Comparison of ENCODE assay signal across 16 cellular contexts in genomic region chr4:3834186-3834920, GRCh38.
"Had no signal": no experiment of that assay in that cellular context is flagged by ENCODE, and none has a peak within 500 bp of the region (broad histone marks: within the 10 kb centered on the region; RNA-seq: fewer than 3 reads in every experiment).

No MANE protein-coding gene starts in this region.

- DNase-seq: activated CD4-positive, alpha-beta memory T cell treated with anti-CD3 and anti-CD28 coated beads for 36 hours; activated gamma-delta T cell; activated naive CD8-positive, alpha-beta T cell treated with anti-CD3 and anti-CD28 coated beads for 36 hours; activated T-cell treated with anti-CD3 and anti-CD28 coated beads, Interleukin-2, amount 50 U/mL, for 48 hours; foreskin keratinocyte; islet precursor cell; stimulated activated CD4-positive, alpha-beta T cell treated with anti-CD3 and anti-CD28 coated beads, Interleukin-4, amount 100 ng/mL, for 1 hour; stimulated activated CD8-positive, alpha-beta memory T cell treated with anti-CD3 and anti-CD28 coated beads, Interleukin-4, amount 100 ng/mL, for 48 hours; stimulated activated naive CD8-positive, alpha-beta T cell treated with anti-CD3 and anti-CD28 coated beads, Interleukin-15, Interleukin-2, amounts not matched to agents 100 U/mL and 50 U/mL, for 24 hours; T-helper 17 cell had no signal

- H3K27me3 ChIP-seq: foreskin keratinocyte, neural progenitor cell had no signal

- ATAC-seq: foreskin keratinocyte; heart left ventricle; stimulated activated naive CD8-positive, alpha-beta T cell treated with anti-CD3 and anti-CD28 coated beads, Interleukin-15, Interleukin-2, amounts not matched to agents 100 U/mL and 50 U/mL, for 24 hours; T-helper 17 cell had no signal

- H3K9ac ChIP-seq: neural progenitor cell, parathyroid adenoma had no signal

- H3K27ac ChIP-seq: dorsolateral prefrontal cortex, foreskin keratinocyte, heart left ventricle, neural progenitor cell, parathyroid adenoma, suprapubic skin, upper lobe of left lung had no signal

- H3K4me1 ChIP-seq: foreskin keratinocyte, heart left ventricle, parathyroid adenoma, suprapubic skin, upper lobe of left lung had no signal

- H3K9me3 ChIP-seq: suprapubic skin, upper lobe of left lung had no signal

- H3K4me3 ChIP-seq: dorsolateral prefrontal cortex, heart left ventricle, neural progenitor cell, suprapubic skin, upper lobe of left lung had no signal

- H3K36me3 ChIP-seq: heart left ventricle, neural progenitor cell, suprapubic skin, upper lobe of left lung had no signal
